In genomic region chr12:2651061-2651965, GRCh38 we compare ENCODE assay signal across 15 cellular contexts.
DNase-seq lines count a peak whose midpoint lies in the region; ATAC-seq and TF ChIP-seq lines count a peak whose summit lies in the region.
"Had no signal": no experiment of that assay in that cellular context is flagged by ENCODE, and none has a peak within 500 bp of the region (broad histone marks: within the 10 kb centered on the region; RNA-seq: fewer than 3 reads in every experiment).

No MANE protein-coding gene starts in this region.

- TF ChIP-seq CTCF in IMR-90 (conservative IDR thresholded peaks at IDR 0.05; ENCODE audit: low read depth, low read length) = no peak
- TF ChIP-seq CTCF in endodermal cell (conservative IDR thresholded peaks at IDR 0.05) = no peak
- TF ChIP-seq CTCF in upper lobe of right lung (IDR thresholded peaks at IDR 0.05) = no peak

- H3K4me3 ChIP-seq in IMR-90 (ENCODE audit: insufficient read depth, low read depth, low read length) (no peak overlapping the region), endodermal cell (ENCODE audit: low read length) (no peak overlapping the region), mesendoderm (ENCODE audit: low read length) (no peak overlapping the region), upper lobe of right lung (no peak overlapping the region)
- H3K4me3 ChIP-seq: K562 had no signal

- H4K20me1 ChIP-seq in IMR-90 (ENCODE audit: insufficient read depth, low read length) = no peaks in the 10 kb centered on the region

- peaks cover 9% of the 10 kb centered on the region for H3K4me1 Mint-ChIP-seq in endodermal cell

- H2BK120ac ChIP-seq in IMR-90 (ENCODE audit: low read depth, low read length) = no peak overlapping the region
- no peak overlapping the region for H2BK120ac ChIP-seq in mesendoderm (ENCODE audit: low read depth, low read length)

- no peak overlapping the region for H3K27ac Mint-ChIP-seq in endodermal cell
- H3K27ac Mint-ChIP-seq: CD4-positive, alpha-beta T cell had no signal

- H3K79me1 ChIP-seq in IMR-90 (ENCODE audit: low read depth in 1 of 2, low read length in 2 of 2) (no peaks in the 10 kb centered on the region), mesendoderm (ENCODE audit: low read length) (no peaks in the 10 kb centered on the region)

- H4K91ac ChIP-seq in IMR-90 (ENCODE audit: insufficient read depth, low read depth, low read length) = no peak overlapping the region

- H3K4me1 ChIP-seq in IMR-90 (ENCODE audit: control insufficient read depth, insufficient read depth, low read length) = no peaks in the 10 kb centered on the region
- no peaks in the 10 kb centered on the region for H3K4me1 ChIP-seq in endodermal cell (ENCODE audit: control insufficient read depth, insufficient read depth, low read length)
- no peaks in the 10 kb centered on the region for H3K4me1 ChIP-seq in mesendoderm (ENCODE audit: control insufficient read depth, low read depth, low read length)
- H3K4me1 ChIP-seq in upper lobe of right lung = no peaks in the 10 kb centered on the region

- POLR2A ChIA-PET in IMR-90 (lab: Charles Lee; ENCODE audit: unreplicated experiment) = no interaction called here

- H3K18ac ChIP-seq in IMR-90 (ENCODE audit: low read depth, low read length) = no peak overlapping the region
- no peak overlapping the region for H3K18ac ChIP-seq in mesendoderm (ENCODE audit: low read length)

- no peak for TF ChIP-seq RAD21 in IMR-90 (IDR thresholded peaks at IDR 0.05; ENCODE audit: low read length)

- no peak overlapping the region for H2AFZ ChIP-seq in IMR-90 (replicated peaks; ENCODE audit: low read length, poor library complexity)

- H3K14ac ChIP-seq in IMR-90 (replicated peaks; ENCODE audit: low read depth, low read length) = no peak overlapping the region

- CTCF ChIA-PET in IMR-90 (lab: Yijun Ruan, JAX) = no interaction called here

- no peak overlapping the region for H4K8ac ChIP-seq in IMR-90 (ENCODE audit: low read depth in 2 of 2, low read length in 2 of 2)
- H4K8ac ChIP-seq in mesendoderm (ENCODE audit: low read depth, low read length) = no peak overlapping the region

- H3K23ac ChIP-seq in IMR-90 (ENCODE audit: low read depth, low read length) = no peak overlapping the region
- H3K23ac ChIP-seq in mesendoderm (ENCODE audit: low read length) = no peak overlapping the region

- H2BK20ac ChIP-seq in IMR-90 (ENCODE audit: low read depth, low read length) = no peak overlapping the region

- no peaks in the 10 kb centered on the region for H3K9me3 Mint-ChIP-seq in endodermal cell
- H3K9me3 Mint-ChIP-seq: CD4-positive, alpha-beta T cell had no signal

- WGBS in IMR-90 (ENCODE audit: extremely low coverage in 2 of 2, insufficient read length in 1 of 2), 2 experiments = 90% methylated on average over 17 of the region's 32 CpGs; no CpG with 5 or more reads in 1 of the 2 experiments
- 89 to 91% methylated on average over 16 to 32 of the region's 32 CpGs for WGBS in endodermal cell (ENCODE audit: insufficient coverage in 1 of 2, insufficient read length in 1 of 2), 2 experiments
- WGBS in mesendoderm (ENCODE audit: extremely low coverage, insufficient coverage, low lambda C conversion rate) = no CpG with 5 or more reads among the region's 32 CpGs

- H3K36me3 Mint-ChIP-seq in endodermal cell (ENCODE audit: low read depth) = no peaks in the 10 kb centered on the region

- H2AK9ac ChIP-seq in IMR-90 (replicated peaks; ENCODE audit: low read depth, low read length, poor library complexity) = no peak overlapping the region

- ATAC-seq in IMR-90 (ENCODE audit: low read depth) (peak; percentile 36; the same call in 1 of the 2 replicates), upper lobe of right lung (no peak)
- ATAC-seq: K562 had no signal

- no peak for TF ChIP-seq POLR2A in IMR-90 (IDR thresholded peaks at IDR 0.05; ENCODE audit: low read depth, low read length)

- H3K27me3 ChIP-seq in IMR-90 (ENCODE audit: control insufficient read depth, insufficient read depth, low read length) = no peaks in the 10 kb centered on the region
- H3K27me3 ChIP-seq in endodermal cell (ENCODE audit: control insufficient read depth, insufficient read depth, low read length, poor library complexity, severe bottlenecking) = no peaks in the 10 kb centered on the region
- no peaks in the 10 kb centered on the region for H3K27me3 ChIP-seq in mesendoderm (ENCODE audit: insufficient read depth, low read length, poor library complexity)
- H3K27me3 ChIP-seq in upper lobe of right lung = peaks cover 9% of the 10 kb centered on the region

- H2BK5ac ChIP-seq in IMR-90 (ENCODE audit: low read depth, low read length, poor library complexity, severe bottlenecking) (no peak overlapping the region), mesendoderm (ENCODE audit: low read length) (no peak overlapping the region)

- in situ Hi-C loops in IMR-90 (cut with MboI; ENCODE audit: low sequenced_read_pairs) = no loop called here

- H3K36me3 ChIP-seq in IMR-90 (ENCODE audit: control insufficient read depth, insufficient read depth, low read length) (peaks cover 8% of the 10 kb centered on the region; the same call in 1 of the 2 replicates), endodermal cell (ENCODE audit: control insufficient read depth, insufficient read depth, low read length) (no peaks in the 10 kb centered on the region), mesendoderm (ENCODE audit: control insufficient read depth, insufficient read depth, low read length) (no peaks in the 10 kb centered on the region), upper lobe of right lung (peaks cover 2% of the 10 kb centered on the region)

- no peak overlapping the region for H4K5ac ChIP-seq in IMR-90 (ENCODE audit: low read depth, low read length)
- no peak overlapping the region for H4K5ac ChIP-seq in mesendoderm (ENCODE audit: low read length)

- no peak overlapping the region for H3K4ac ChIP-seq in IMR-90 (ENCODE audit: low read depth, low read length)
- H3K4ac ChIP-seq in mesendoderm (ENCODE audit: low read depth, low read length) = no peak overlapping the region

- 0 out of 2 replicates have a peak, but pooled peaks cover 3% of the 10 kb centered on the region for H3K9me1 ChIP-seq in IMR-90 (ENCODE audit: insufficient read depth, low read length)

- H2AK5ac ChIP-seq in IMR-90 (ENCODE audit: low read depth, low read length) (no peak overlapping the region), mesendoderm (ENCODE audit: low read length) (no peak overlapping the region)

- intact Hi-C loops in IMR-90 (cut with micrococcal nuclease) (no loop called here), upper lobe of right lung (cut with DNase I) (no loop called here)

- H3K9me3 ChIP-seq in IMR-90 (ENCODE audit: control insufficient read depth, insufficient read depth, low read length) (no peaks in the 10 kb centered on the region), endodermal cell (ENCODE audit: control insufficient read depth, low read length) (no peaks in the 10 kb centered on the region), upper lobe of right lung (no peaks in the 10 kb centered on the region)

- no peaks in the 10 kb centered on the region for H3K79me2 ChIP-seq in mesendoderm (ENCODE audit: control insufficient read depth, insufficient read depth, low read length)

- dilution Hi-C loops in IMR-90 (cut with HindIII; ENCODE audit: low sequenced_read_pairs, unreplicated experiment) = no loop called here

- H3K27ac ChIP-seq in IMR-90 (ENCODE audit: insufficient read depth, low read length) (no peak overlapping the region), endodermal cell (ENCODE audit: low read depth, low read length) (no peak overlapping the region), mesendoderm (ENCODE audit: low read depth, low read length) (no peak overlapping the region), upper lobe of right lung (no peak overlapping the region)
- H3K27ac ChIP-seq: HL-60 had no signal

- H3K56ac ChIP-seq in IMR-90 (ENCODE audit: extremely low read depth, insufficient read depth, low read length) (no peak overlapping the region), mesendoderm (ENCODE audit: low read length) (peak overlapping the region; percentile 2)

- H3K4me2 ChIP-seq in IMR-90 (ENCODE audit: low read depth, low read length) (no peak overlapping the region), mesendoderm (ENCODE audit: low read length) (no peak overlapping the region)

- no peak overlapping the region for H3K4me3 Mint-ChIP-seq in endodermal cell
- H3K4me3 Mint-ChIP-seq: CD4-positive, alpha-beta T cell had no signal

- peaks cover 5% of the 10 kb centered on the region for H3K27me3 Mint-ChIP-seq in endodermal cell (ENCODE audit: insufficient read depth)

- H3K9ac ChIP-seq in IMR-90 (ENCODE audit: low read depth, low read length) = no peak overlapping the region
- H3K9ac ChIP-seq in endodermal cell (ENCODE audit: extremely low read depth, low read length, poor library complexity, severe bottlenecking) = no peak overlapping the region
- H3K9ac ChIP-seq in mesendoderm (ENCODE audit: low read length) = no peak overlapping the region

- no TSS peak for BruUV-seq in IMR-90 (replicated peaks; lab: Mats Ljungman, UMichigan)

- no peak overlapping the region for H2BK15ac ChIP-seq in IMR-90 (ENCODE audit: low read depth, low read length)
- H2BK15ac ChIP-seq in mesendoderm (replicated peaks; ENCODE audit: low read depth) = no peak overlapping the region

- DNase-seq in IMR-90 (no peak), endodermal cell (peak; percentile 53), mesendoderm (no peak), upper lobe of right lung (peak; percentile 45), cerebellar nuclear complex (lab: John Stamatoyannopoulos, UW) (no peak), NCI-H1694 (lab: John Stamatoyannopoulos, UW) (no peak), NCI-H2196 treated with DMSO at 0.1 percent for 48 hours (lab: John Stamatoyannopoulos, UW; ENCODE audit: unreplicated experiment) (no peak)
- DNase-seq: ACHN; Calu3; NCI-H187 treated with DMSO at 0.1 percent for 48 hours; NCI-H446; NK-92 treated with Interleukin-12 subunit alpha and Interleukin-12 subunit beta, amount 100 ng/mL, for 24 hours had no signal

TF ChIP-seq in IMR-90, 13 proteins besides CTCF, POLR2A, EP300 and RAD21 (continues in another document):
- TF ChIP-seq NFE2L2 (IDR thresholded peaks at IDR 0.05; ENCODE audit: low read depth, low read length) (no peak), MAFK (IDR thresholded peaks at IDR 0.05; ENCODE audit: low read depth, low read length) (no peak), BHLHE40 (IDR thresholded peaks at IDR 0.05; ENCODE audit: low read depth, low read length) (no peak), CEBPB (IDR thresholded peaks at IDR 0.05; ENCODE audit: low read depth, low read length) (no peak), MXI1 (IDR thresholded peaks at IDR 0.05; ENCODE audit: borderline replicate concordance, low read depth, low read length) (no peak), CHD1 (IDR thresholded peaks at IDR 0.05; ENCODE audit: low read depth, low read length) (no peak)
- TF ChIP-seq, protein P1, sequence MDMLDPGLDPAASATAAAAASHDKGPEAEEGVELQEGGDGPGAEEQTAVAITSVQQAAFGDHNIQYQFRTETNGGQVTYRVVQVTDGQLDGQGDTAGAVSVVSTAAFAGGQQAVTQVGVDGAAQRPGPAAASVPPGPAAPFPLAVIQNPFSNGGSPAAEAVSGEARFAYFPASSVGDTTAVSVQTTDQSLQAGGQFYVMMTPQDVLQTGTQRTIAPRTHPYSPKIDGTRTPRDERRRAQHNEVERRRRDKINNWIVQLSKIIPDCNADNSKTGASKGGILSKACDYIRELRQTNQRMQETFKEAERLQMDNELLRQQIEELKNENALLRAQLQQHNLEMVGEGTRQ (IDR thresholded peaks at IDR 0.05; ENCODE audit: low read depth, low read length) = no peak

Comparison
In these comparisons a context has a peak if more than half of its experiments do, and no peak if none do; other contexts are left out.
1. DNase-seq: peak in endodermal cell (single experiment) and upper lobe of right lung (single experiment); none in IMR-90 (single experiment), mesendoderm (single experiment), cerebellar nuclear complex (0 of 2), NCI-H1694 (single experiment) and NCI-H2196 treated with DMSO at 0.1 percent for 48 hours (single experiment).